35 cellular contexts compared by ENCODE assay signal in genomic region chr11:115111066-115111465, GRCh38.
DNase-seq lines count a peak whose midpoint lies in the region; ATAC-seq, FAIRE-seq and TF ChIP-seq lines count a peak whose summit lies in the region.
"Had no signal": no experiment of that assay in that cellular context is flagged by ENCODE, and none has a peak within 500 bp of the region (broad histone marks: within the 10 kb centered on the region; RNA-seq: fewer than 3 reads in every experiment).

No MANE protein-coding gene starts in this region.

- intact Hi-C loops in psoas muscle (cut with DNase I): no loop called here
- intact Hi-C loops in transverse colon (cut with DNase I; ENCODE audit: low total_unique reads): no loop called here

- H3K36me3 ChIP-seq in psoas muscle (ENCODE audit: insufficient read depth in 1 of 2, low read depth in 1 of 2) (no peaks in the 10 kb centered on the region), transverse colon (no peaks in the 10 kb centered on the region)
- H3K36me3 ChIP-seq: BE2C; BLaER1; BLaER1 treated with 17β-estradiol and CSF1 and Interleukin-3, amounts not matched to agents 10 nM and 100 nM had no signal

- H3K36me3 Mint-ChIP-seq in type B pancreatic cell: no peaks in the 10 kb centered on the region
- H3K36me3 Mint-ChIP-seq: CD14-positive monocyte; CD4-positive, alpha-beta memory T cell; CD4-positive, CD25-positive, alpha-beta regulatory T cell; CD8-positive, alpha-beta memory T cell; CD8-positive, alpha-beta T cell had no signal

- no peak for TF ChIP-seq EP300 in transverse colon (IDR thresholded peaks at IDR 0.05; ENCODE audit: low read depth)

- H3K9me3 Mint-ChIP-seq in type B pancreatic cell: no peaks in the 10 kb centered on the region
- H3K9me3 Mint-ChIP-seq: CD4-positive, alpha-beta T cell; CD4-positive, CD25-positive, alpha-beta regulatory T cell; CD8-positive, alpha-beta memory T cell; CD8-positive, alpha-beta T cell had no signal

- H3K27me3 ChIP-seq in foreskin keratinocyte (peaks cover 3% of the 10 kb centered on the region), psoas muscle (ENCODE audit: insufficient read depth in 3 of 3, low read length in 2 of 3) (no peaks in the 10 kb centered on the region), transverse colon (no peaks in the 10 kb centered on the region)
- H3K27me3 ChIP-seq: BE2C; BLaER1; BLaER1 treated with 17β-estradiol and CSF1 and Interleukin-3, amounts not matched to agents 10 nM and 100 nM had no signal

- TF ChIP-seq POLR2A in transverse colon (IDR thresholded peaks at IDR 0.05): no peak

- DNase-seq in putamen (ENCODE audit: low spot score) (peak; percentile 18), type B pancreatic cell (ENCODE audit: extremely low spot score, unreplicated experiment) (no peak), urothelium cell line (ENCODE audit: low spot score) (no peak), foreskin keratinocyte (no peak), psoas muscle (no peak), transverse colon (no peak)
- DNase-seq: 8988T; ACHN; AML-193; BE2C; C1 segment of cervical spinal cord; Caco-2; Calu3; CD4-positive, alpha-beta memory T cell; CD4-positive, alpha-beta T cell; CD4-positive, CD25-positive, alpha-beta regulatory T cell; CD8-positive, alpha-beta memory T cell; CD8-positive, alpha-beta T cell; COR-L47; DMS 273 treated with DMSO at 0.1 percent for 48 hours; DMS153; DMS53; DMS79; DMS79 treated with DMSO at 0.1 percent for 48 hours; DND-41; EL had no signal

- ATAC-seq in foreskin keratinocyte: no peak
- ATAC-seq in psoas muscle: no peak
- ATAC-seq: A549; CD8-positive, alpha-beta T cell had no signal

- peaks cover 26% of the 10 kb centered on the region for H3K4me1 Mint-ChIP-seq in type B pancreatic cell (ENCODE audit: unreplicated experiment)
- H3K4me1 Mint-ChIP-seq: B cell; CD14-positive monocyte; CD4-positive, alpha-beta memory T cell; CD4-positive, CD25-positive, alpha-beta regulatory T cell; CD8-positive, alpha-beta memory T cell had no signal

- peak overlapping the region; percentile 83 for H3K27ac Mint-ChIP-seq in type B pancreatic cell
- H3K27ac Mint-ChIP-seq: B cell; CD14-positive monocyte; CD4-positive, alpha-beta memory T cell; CD4-positive, alpha-beta T cell; CD4-positive, CD25-positive, alpha-beta regulatory T cell; CD8-positive, alpha-beta memory T cell; CD8-positive, alpha-beta T cell had no signal

- 93 to 97% (median 95%) methylated on average over 5 of the region's 5 CpGs for WGBS in psoas muscle, 3 donors
- 91 to 100% methylated on average over 1 to 5 of the region's 5 CpGs for WGBS in transverse colon (ENCODE audit: low coverage in 1 of 2), 2 donors

- H3K4me3 ChIP-seq in psoas muscle (no peak overlapping the region), transverse colon (no peak overlapping the region)
- H3K4me3 ChIP-seq: A549; BLaER1; BLaER1 treated with 17β-estradiol and CSF1 and Interleukin-3, amounts not matched to agents 10 nM and 100 nM had no signal

- no peak overlapping the region for H3K4me3 Mint-ChIP-seq in type B pancreatic cell
- H3K4me3 Mint-ChIP-seq: B cell; CD14-positive monocyte; CD4-positive, alpha-beta memory T cell; CD4-positive, alpha-beta T cell; CD4-positive, CD25-positive, alpha-beta regulatory T cell; CD8-positive, alpha-beta memory T cell; CD8-positive, alpha-beta T cell had no signal

- in situ Hi-C loops in transverse colon (cut with MboI; ENCODE audit: low pct_ligation_motif_present in 1 of 4, low pct_unique_long_range_greater_than_20kb in 1 of 4, low sequenced_read_pairs in 3 of 4): no loop called here

- H3K9me3 ChIP-seq in psoas muscle: no peaks in the 10 kb centered on the region
- H3K9me3 ChIP-seq in transverse colon: no peaks in the 10 kb centered on the region
- H3K9me3 ChIP-seq: A549; BE2C; BLaER1; BLaER1 treated with 17β-estradiol and CSF1 and Interleukin-3, amounts not matched to agents 10 nM and 100 nM; Caco-2 had no signal

- H3K4me1 ChIP-seq in foreskin keratinocyte (no peaks in the 10 kb centered on the region), psoas muscle (no peaks in the 10 kb centered on the region), transverse colon (no peaks in the 10 kb centered on the region)
- H3K4me1 ChIP-seq: A549; BLaER1; BLaER1 treated with 17β-estradiol and CSF1 and Interleukin-3, amounts not matched to agents 10 nM and 100 nM had no signal

- peaks cover 7% of the 10 kb centered on the region for H3K27me3 Mint-ChIP-seq in type B pancreatic cell
- H3K27me3 Mint-ChIP-seq: B cell; CD4-positive, alpha-beta T cell; CD8-positive, alpha-beta memory T cell had no signal

- H3K27ac ChIP-seq in foreskin keratinocyte (no peak overlapping the region), psoas muscle (no peak overlapping the region), transverse colon (no peak overlapping the region)
- H3K27ac ChIP-seq: 22Rv1; A549; BLaER1; BLaER1 treated with 17β-estradiol and CSF1 and Interleukin-3, amounts not matched to agents 10 nM and 100 nM; C4-2B had no signal

- no peak for TF ChIP-seq CTCF in type B pancreatic cell (conservative IDR thresholded peaks at IDR 0.05)
- TF ChIP-seq CTCF in foreskin keratinocyte (conservative IDR thresholded peaks at IDR 0.05): no peak
- TF ChIP-seq CTCF in psoas muscle (IDR thresholded peaks at IDR 0.05): no peak
- TF ChIP-seq CTCF in transverse colon (IDR thresholded peaks at IDR 0.05): no peak

- peak; percentile 61 for FAIRE-seq in urothelium cell line (lab: Jason Lieb, UNC)
- FAIRE-seq: A204.1, A549, D721Med had no signal
